1 cellular context compared by ENCODE assay signal in the genomic region with DNA sequence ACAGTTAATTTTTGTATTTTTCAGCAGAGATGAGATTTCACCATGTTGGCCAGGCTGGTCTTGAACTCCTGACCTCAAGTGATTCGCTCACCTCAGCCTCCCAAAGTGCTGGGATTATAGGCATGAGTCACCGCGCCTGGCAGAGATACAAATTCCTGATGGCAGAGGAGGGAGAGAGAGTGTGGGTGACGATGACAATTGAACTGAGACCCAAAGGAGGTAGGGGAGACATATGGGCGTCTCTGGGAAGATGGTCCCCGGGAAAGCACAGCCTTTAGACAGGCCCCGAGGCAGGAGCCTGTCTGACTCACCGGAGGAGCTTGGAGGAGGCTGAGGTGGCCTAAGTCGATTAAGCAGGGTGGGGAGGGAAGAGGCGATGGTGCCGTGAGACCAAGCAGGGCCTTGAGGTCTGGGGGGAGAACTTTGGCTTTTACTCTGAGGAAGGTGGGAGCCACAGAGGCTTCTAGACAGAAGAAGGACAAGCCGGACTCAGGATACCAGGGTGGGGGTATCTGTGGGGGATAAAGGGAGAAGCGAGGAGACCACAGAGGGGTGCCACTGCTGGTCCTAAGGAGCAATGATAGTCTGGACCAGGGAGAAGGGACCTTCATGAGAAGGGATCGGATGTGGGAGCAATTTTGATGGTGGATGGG.
A peak's percentile ranks its signal among the peaks of the same experiment; 100 is the strongest.
TF ChIP-seq lines count a peak whose summit lies in the region.

No MANE protein-coding gene starts in this region.

TF ChIP-seq in K562, 482 proteins besides CTCF, POLR2A, EP300 and RAD21 (continued from another document and continues in another):
- TF ChIP-seq, protein P1, sequence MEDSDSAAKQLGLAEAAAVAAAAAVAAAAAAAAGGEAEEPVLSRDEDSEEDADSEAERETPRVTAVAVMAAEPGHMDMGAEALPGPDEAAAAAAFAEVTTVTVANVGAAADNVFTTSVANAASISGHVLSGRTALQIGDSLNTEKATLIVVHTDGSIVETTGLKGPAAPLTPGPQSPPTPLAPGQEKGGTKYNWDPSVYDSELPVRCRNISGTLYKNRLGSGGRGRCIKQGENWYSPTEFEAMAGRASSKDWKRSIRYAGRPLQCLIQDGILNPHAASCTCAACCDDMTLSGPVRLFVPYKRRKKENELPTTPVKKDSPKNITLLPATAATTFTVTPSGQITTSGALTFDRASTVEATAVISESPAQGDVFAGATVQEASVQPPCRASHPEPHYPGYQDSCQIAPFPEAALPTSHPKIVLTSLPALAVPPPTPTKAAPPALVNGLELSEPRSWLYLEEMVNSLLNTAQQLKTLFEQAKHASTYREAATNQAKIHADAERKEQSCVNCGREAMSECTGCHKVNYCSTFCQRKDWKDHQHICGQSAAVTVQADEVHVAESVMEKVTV (CRISPR knock-in tag; IDR thresholded peaks at IDR 0.05), result no peak
- peak; percentile 66 for TF ChIP-seq SMARCA4 (IDR thresholded peaks at IDR 0.05)
- TF ChIP-seq ZNF699 (CRISPR knock-in tag; IDR thresholded peaks at IDR 0.05; ENCODE audit: insufficient replicate concordance), result no peak
- no peak for TF ChIP-seq ELK3 (CRISPR knock-in tag; IDR thresholded peaks at IDR 0.05)
- TF ChIP-seq HEY1 (CRISPR knock-in tag; IDR thresholded peaks at IDR 0.05; ENCODE audit: borderline replicate concordance), result no peak
- TF ChIP-seq TFAP4 (CRISPR knock-in tag; IDR thresholded peaks at IDR 0.05; ENCODE audit: borderline replicate concordance), result peak; percentile 28; the same call in 1 of the 2 replicates
- no peak for TF ChIP-seq ATF4 (CRISPR knock-in tag; IDR thresholded peaks at IDR 0.05)
- TF ChIP-seq CBFA2T2 (conservative IDR thresholded peaks at IDR 0.05), result peak; percentile 13; the same call in 1 of the 2 replicates
- no peak for TF ChIP-seq ZNF551 (CRISPR knock-in tag; IDR thresholded peaks at IDR 0.05)
- TF ChIP-seq, protein P2, sequence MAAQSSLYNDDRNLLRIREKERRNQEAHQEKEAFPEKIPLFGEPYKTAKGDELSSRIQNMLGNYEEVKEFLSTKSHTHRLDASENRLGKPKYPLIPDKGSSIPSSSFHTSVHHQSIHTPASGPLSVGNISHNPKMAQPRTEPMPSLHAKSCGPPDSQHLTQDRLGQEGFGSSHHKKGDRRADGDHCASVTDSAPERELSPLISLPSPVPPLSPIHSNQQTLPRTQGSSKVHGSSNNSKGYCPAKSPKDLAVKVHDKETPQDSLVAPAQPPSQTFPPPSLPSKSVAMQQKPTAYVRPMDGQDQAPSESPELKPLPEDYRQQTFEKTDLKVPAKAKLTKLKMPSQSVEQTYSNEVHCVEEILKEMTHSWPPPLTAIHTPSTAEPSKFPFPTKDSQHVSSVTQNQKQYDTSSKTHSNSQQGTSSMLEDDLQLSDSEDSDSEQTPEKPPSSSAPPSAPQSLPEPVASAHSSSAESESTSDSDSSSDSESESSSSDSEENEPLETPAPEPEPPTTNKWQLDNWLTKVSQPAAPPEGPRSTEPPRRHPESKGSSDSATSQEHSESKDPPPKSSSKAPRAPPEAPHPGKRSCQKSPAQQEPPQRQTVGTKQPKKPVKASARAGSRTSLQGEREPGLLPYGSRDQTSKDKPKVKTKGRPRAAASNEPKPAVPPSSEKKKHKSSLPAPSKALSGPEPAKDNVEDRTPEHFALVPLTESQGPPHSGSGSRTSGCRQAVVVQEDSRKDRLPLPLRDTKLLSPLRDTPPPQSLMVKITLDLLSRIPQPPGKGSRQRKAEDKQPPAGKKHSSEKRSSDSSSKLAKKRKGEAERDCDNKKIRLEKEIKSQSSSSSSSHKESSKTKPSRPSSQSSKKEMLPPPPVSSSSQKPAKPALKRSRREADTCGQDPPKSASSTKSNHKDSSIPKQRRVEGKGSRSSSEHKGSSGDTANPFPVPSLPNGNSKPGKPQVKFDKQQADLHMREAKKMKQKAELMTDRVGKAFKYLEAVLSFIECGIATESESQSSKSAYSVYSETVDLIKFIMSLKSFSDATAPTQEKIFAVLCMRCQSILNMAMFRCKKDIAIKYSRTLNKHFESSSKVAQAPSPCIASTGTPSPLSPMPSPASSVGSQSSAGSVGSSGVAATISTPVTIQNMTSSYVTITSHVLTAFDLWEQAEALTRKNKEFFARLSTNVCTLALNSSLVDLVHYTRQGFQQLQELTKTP (IDR thresholded peaks at IDR 0.05; ENCODE audit: low read depth in 1 of 2, partially characterized antibody in 2 of 2), result no peak
- no peak for TF ChIP-seq SAP30 (IDR thresholded peaks at IDR 0.05; ENCODE audit: borderline replicate concordance, insufficient read depth, low read depth, low read length, poor library complexity, severe bottlenecking)
- TF ChIP-seq GABPB1 (CRISPR knock-in tag; IDR thresholded peaks at IDR 0.05), result no peak
- TF ChIP-seq PHTF2 (CRISPR knock-in tag; IDR thresholded peaks at IDR 0.05), result no peak
- no peak for TF ChIP-seq ZNF165 (CRISPR knock-in tag; IDR thresholded peaks at IDR 0.05; ENCODE audit: borderline replicate concordance)
- no peak for TF ChIP-seq RBM34 (IDR thresholded peaks at IDR 0.05; ENCODE audit: borderline replicate concordance, insufficient read depth, low read length)
- no peak for TF ChIP-seq RBM15 (IDR thresholded peaks at IDR 0.05; ENCODE audit: insufficient read depth, low read length)
- TF ChIP-seq SMAD3 (CRISPR knock-in tag; conservative IDR thresholded peaks at IDR 0.05), result no peak
- no peak for TF ChIP-seq SMC3 (conservative IDR thresholded peaks at IDR 0.05; ENCODE audit: insufficient read depth, low read depth, low read length)
- TF ChIP-seq REST (CRISPR knock-in tag; IDR thresholded peaks at IDR 0.05; ENCODE audit: low read depth), result no peak
- TF ChIP-seq TSHZ1 (CRISPR knock-in tag; IDR thresholded peaks at IDR 0.05), result no peak
- no peak for TF ChIP-seq ZNF609 (CRISPR knock-in tag; IDR thresholded peaks at IDR 0.05; ENCODE audit: borderline replicate concordance)
- TF ChIP-seq CSDE1 (IDR thresholded peaks at IDR 0.05), result no peak
- no peak for TF ChIP-seq TCF15 (CRISPR knock-in tag; IDR thresholded peaks at IDR 0.05)
- no peak for TF ChIP-seq ZNF695 (CRISPR knock-in tag; IDR thresholded peaks at IDR 0.05)
- no peak for TF ChIP-seq EP400 (IDR thresholded peaks at IDR 0.05)
- no peak for TF ChIP-seq ZNF175 (CRISPR knock-in tag; IDR thresholded peaks at IDR 0.05; ENCODE audit: low read depth)
- TF ChIP-seq ZNF316 (IDR thresholded peaks at IDR 0.05), result no peak; the same call in 1 of the 2 replicates
